Comparison of ENCODE assay signal across 13 cellular contexts in genomic region chr6:108650325-108650724, GRCh38.
DNase-seq lines count a peak whose midpoint lies in the region; ATAC-seq and TF ChIP-seq lines count a peak whose summit lies in the region.
"Had no signal": no experiment of that assay in that cellular context is flagged by ENCODE, and none has a peak within 500 bp of the region (broad histone marks: within the 10 kb centered on the region; RNA-seq: fewer than 3 reads in every experiment).

No MANE protein-coding gene starts in this region.

- no peaks in the 10 kb centered on the region for H3K9me3 ChIP-seq in breast epithelium
- no peaks in the 10 kb centered on the region for H3K9me3 ChIP-seq in muscle layer of duodenum (ENCODE audit: control insufficient read depth in 1 of 2, low read length in 2 of 2)
- H3K9me3 ChIP-seq in thoracic aorta, result no peaks in the 10 kb centered on the region
- H3K9me3 ChIP-seq in right lobe of liver, result no peaks in the 10 kb centered on the region
- H3K9me3 ChIP-seq: SJSA1 had no signal

- ATAC-seq in thoracic aorta (ENCODE audit: insufficient number of reproducible peaks, low FRiP score, low read depth), result no peak
- no peak for ATAC-seq in right lobe of liver

- TF ChIP-seq CTCF in breast epithelium (IDR thresholded peaks at IDR 0.05), result no peak
- TF ChIP-seq CTCF in thoracic aorta (IDR thresholded peaks at IDR 0.05), result no peak
- TF ChIP-seq CTCF in right lobe of liver (IDR thresholded peaks at IDR 0.05), result no peak

- H3K36me3 ChIP-seq in breast epithelium (no peaks in the 10 kb centered on the region), muscle layer of duodenum (ENCODE audit: control insufficient read depth in 1 of 2, insufficient read depth in 2 of 2, low read length in 2 of 2) (no peaks in the 10 kb centered on the region), thoracic aorta (peaks cover 7% of the 10 kb centered on the region), right lobe of liver (no peaks in the 10 kb centered on the region)
- H3K36me3 ChIP-seq: SJSA1 had no signal

- intact Hi-C loops in breast epithelium (cut with DNase I; ENCODE audit: low total_unique reads), result no loop called here
- intact Hi-C loops in right lobe of liver (cut with DNase I), result loop anchor here in 1 of 2 donors (10.0 kb wide), 1 partner anchor 86 kb away; the partner anchor contains the start of gene FOXO3

- TF ChIP-seq POLR2A in breast epithelium (IDR thresholded peaks at IDR 0.05) (no peak), right lobe of liver (IDR thresholded peaks at IDR 0.05) (no peak)

- 67% methylated on average over 1 of the region's 1 CpG for WGBS in right lobe of liver (ENCODE audit: insufficient coverage, low coverage, low lambda C conversion rate, missing lambda C conversion rate)

- DNase-seq in M059J (ENCODE audit: low read depth) (peak; percentile 19), breast epithelium (ENCODE audit: low spot score in 2 of 2) (no peak), thoracic aorta (ENCODE audit: low spot score) (no peak), right lobe of liver (no peak), NCI-H524 treated with DMSO at 0.1 percent for 48 hours (lab: John Stamatoyannopoulos, UW) (no peak)
- DNase-seq in stimulated activated CD4-positive, alpha-beta T cell treated with anti-CD3 and anti-CD28 coated beads, Interleukin-4, amount 100 ng/mL, for 1 hour, result no peak
- DNase-seq: activated naive CD4-positive, alpha-beta T cell; C1 segment of cervical spinal cord; DND-41; occipital lobe; stimulated activated CD4-positive, alpha-beta T cell treated with anti-CD3 and anti-CD28 coated beads, Interleukin-15, amount 100 ng/mL, for 24 hours had no signal

- H3K27me3 ChIP-seq in breast epithelium, result no peaks in the 10 kb centered on the region
- no peaks in the 10 kb centered on the region for H3K27me3 ChIP-seq in muscle layer of duodenum (ENCODE audit: low read depth, low read length)
- no peaks in the 10 kb centered on the region for H3K27me3 ChIP-seq in thoracic aorta (replicated peaks; ENCODE audit: insufficient read depth)
- H3K27me3 ChIP-seq in right lobe of liver, result no peaks in the 10 kb centered on the region
- H3K27me3 ChIP-seq: SJSA1 had no signal

- H3K27ac ChIP-seq in breast epithelium (peak overlapping the region; percentile 74 to 86), muscle layer of duodenum (ENCODE audit: low read length) (peak overlapping the region; percentile 46), thoracic aorta (peak overlapping the region; percentile 75 to 90), right lobe of liver (peak overlapping the region in 1 of 3 donors; percentile 17)

- H3K4me3 ChIP-seq in breast epithelium (no peak overlapping the region), muscle layer of duodenum (ENCODE audit: low read depth in 1 of 2, low read length in 2 of 2) (no peak overlapping the region), thoracic aorta (no peak overlapping the region), right lobe of liver (no peak overlapping the region)
- H3K4me3 ChIP-seq: SJSA1 had no signal

- peaks cover 27 to 58% of the 10 kb centered on the region in 2 donors for H3K4me1 ChIP-seq in breast epithelium
- H3K4me1 ChIP-seq in muscle layer of duodenum (ENCODE audit: control insufficient read depth in 1 of 2, insufficient read depth in 2 of 2, low read length in 2 of 2), result peaks cover 24 to 67% of the 10 kb centered on the region in 2 donors
- peaks cover 68 to 91% of the 10 kb centered on the region in 2 donors for H3K4me1 ChIP-seq in thoracic aorta (ENCODE audit: control insufficient read depth in 1 of 2, low read depth in 2 of 2)
- peaks cover 0 to 53% (median 22%) of the 10 kb centered on the region in 4 donors for H3K4me1 ChIP-seq in right lobe of liver
